Comparison of ENCODE assay signal across 8 cellular contexts in the genomic region with DNA sequence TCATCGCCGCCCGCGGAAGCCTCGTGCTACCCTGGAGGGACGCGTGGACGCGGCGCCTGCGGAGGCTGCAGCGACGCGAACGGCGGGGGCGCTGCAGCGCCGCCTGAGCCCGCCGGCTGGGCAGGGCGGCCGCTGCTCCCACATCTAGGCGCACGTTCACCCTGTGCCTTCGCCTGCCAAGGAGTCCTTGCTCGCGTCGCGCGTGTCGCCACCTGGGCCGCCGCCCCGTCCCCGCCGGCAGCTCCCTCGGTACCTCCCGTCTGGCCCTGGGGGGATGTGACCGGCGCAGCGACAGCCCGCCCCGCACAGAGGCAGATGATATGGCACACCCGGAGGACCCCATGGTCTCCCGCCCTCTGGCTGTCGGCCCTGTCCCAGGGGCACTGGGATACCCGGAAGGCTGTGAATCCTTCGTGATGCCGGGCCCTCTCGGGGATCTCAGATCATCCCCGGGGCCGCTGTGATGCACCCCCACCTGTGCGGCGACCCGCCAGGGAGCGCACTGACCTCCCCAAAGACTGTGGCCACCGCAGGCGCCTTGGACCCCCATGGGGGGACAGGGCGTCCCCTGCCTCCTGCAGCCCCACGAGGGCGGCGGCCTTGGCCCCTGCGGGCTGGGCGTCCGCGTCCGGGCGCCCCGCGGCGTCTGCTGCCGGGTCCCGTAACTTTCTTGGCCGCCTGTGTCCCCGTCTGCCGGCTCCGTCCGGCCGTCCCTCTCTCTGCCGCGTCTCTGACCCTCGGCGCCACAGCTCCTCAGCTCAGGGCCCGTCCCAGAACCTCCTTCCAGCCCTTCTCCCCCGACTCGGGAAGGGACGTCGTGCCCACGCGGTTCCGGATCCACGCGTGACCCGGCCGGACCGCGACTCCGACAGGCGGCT. TPM values are rescaled to one million over a fixed set of nuclear protein-coding genes. Genes with fewer than 3 reads are reported as not detected.
DNase-seq lines count a peak whose midpoint lies in the region; ATAC-seq and TF ChIP-seq lines count a peak whose summit lies in the region.

No MANE protein-coding gene starts in this region.

- H3K27me3 ChIP-seq in BJ (ENCODE audit: control insufficient read depth, insufficient read depth, low read length) (no peaks in the 10 kb centered on the region), mesendoderm (ENCODE audit: insufficient read depth, low read length, poor library complexity) (peaks cover 8% of the 10 kb centered on the region)
- H3K27me3 ChIP-seq in effector memory CD4-positive, alpha-beta T cell (replicated peaks; ENCODE audit: control insufficient read depth, insufficient read depth, low read length, poor library complexity, severe bottlenecking) = peaks cover 36% of the 10 kb centered on the region

- no CpG with 5 or more reads among the region's 100 CpGs for WGBS in mesendoderm (ENCODE audit: extremely low coverage, insufficient coverage, low lambda C conversion rate)

- peak overlapping the region; percentile 60 for H3K4ac ChIP-seq in mesendoderm (ENCODE audit: low read depth, low read length)

- H4K8ac ChIP-seq in mesendoderm (ENCODE audit: low read depth, low read length) = no peak overlapping the region

- H4K5ac ChIP-seq in mesendoderm (ENCODE audit: low read length) = no peak overlapping the region

- no peaks in the 10 kb centered on the region for H3K79me2 ChIP-seq in mesendoderm (ENCODE audit: control insufficient read depth, insufficient read depth, low read length)

- no peak overlapping the region for H2BK5ac ChIP-seq in mesendoderm (ENCODE audit: low read length)

- H3K9me3 ChIP-seq in effector memory CD4-positive, alpha-beta T cell (ENCODE audit: control insufficient read depth, low read length) = no peaks in the 10 kb centered on the region

- H2BK15ac ChIP-seq in mesendoderm (replicated peaks; ENCODE audit: low read depth) = no peak overlapping the region

- peak overlapping the region; percentile 89 for H3K9ac ChIP-seq in mesendoderm (ENCODE audit: low read length)

- DNase-seq in BJ (ENCODE audit: low read depth) (no peak), MV-4-11 (lab: John Stamatoyannopoulos, UW) (peak; percentile 37), mesendoderm (no peak), NCI-H524 treated with DMSO at 0.1 percent for 48 hours (lab: John Stamatoyannopoulos, UW) (no peak)
- peak; percentile 46 to 53 for DNase-seq in activated CD4-positive, alpha-beta T cell treated with anti-CD3 and anti-CD28 coated beads, Interleukin-2, amount 50 U/mL, for 4 hours
- peak; percentile 22 to 47 (median 38) for DNase-seq in effector memory CD4-positive, alpha-beta T cell
- DNase-seq in stimulated activated CD8-positive, alpha-beta memory T cell treated with anti-CD3 and anti-CD28 coated beads, Interleukin-7, amount 100 ng/mL, for 4 hours (ENCODE audit: low read depth in 2 of 2) = peak; percentile 26 to 58

- peak overlapping the region; percentile 96 for H3K4me2 ChIP-seq in mesendoderm (ENCODE audit: low read length)

- ATAC-seq in GM19395 (IDR thresholded peaks at IDR 0.05; ENCODE audit: unreplicated experiment) = peak; percentile 5

- H3K36me3 ChIP-seq in BJ (ENCODE audit: control insufficient read depth, insufficient read depth, low read length) (no peaks in the 10 kb centered on the region; the same call in 1 of the 2 replicates), mesendoderm (ENCODE audit: control insufficient read depth, insufficient read depth, low read length) (no peaks in the 10 kb centered on the region)
- no peaks in the 10 kb centered on the region for H3K36me3 ChIP-seq in effector memory CD4-positive, alpha-beta T cell (ENCODE audit: control insufficient read depth, insufficient read depth, low read length)

- H3K56ac ChIP-seq in mesendoderm (ENCODE audit: low read length) = peak overlapping the region; percentile 98

- H3K4me3 ChIP-seq in BJ (ENCODE audit: low read depth, low read length) = peak overlapping the region; percentile 82
- peak overlapping the region; percentile 74 for H3K4me3 ChIP-seq in effector memory CD4-positive, alpha-beta T cell (ENCODE audit: insufficient read depth, low read depth, low read length, poor library complexity, severe bottlenecking)
- peak overlapping the region; percentile 62 for H3K4me3 ChIP-seq in mesendoderm (ENCODE audit: low read length)

- H2BK120ac ChIP-seq in mesendoderm (ENCODE audit: low read depth, low read length) = no peak overlapping the region

- no peak overlapping the region for H3K23ac ChIP-seq in mesendoderm (ENCODE audit: low read length)

- TF ChIP-seq CTCF in BJ (IDR thresholded peaks at IDR 0.05; ENCODE audit: insufficient read depth, low read depth, low read length) = 0 out of 2 replicates have a peak, but pooled peaks have one; percentile 15

- H3K4me1 ChIP-seq in effector memory CD4-positive, alpha-beta T cell (ENCODE audit: control insufficient read depth, insufficient read depth, low read length, poor library complexity, severe bottlenecking) = peaks cover 31% of the 10 kb centered on the region
- H3K4me1 ChIP-seq in mesendoderm (ENCODE audit: control insufficient read depth, low read depth, low read length) = no peaks in the 10 kb centered on the region

- CTCF ChIA-PET in BJ (lab: Yijun Ruan, JAX) = interaction anchor here (0.6 to 1.6 kb wide), 4 partner anchors 15 to 395 kb away, joined by 3 to 9 read pairs (median 4); partner anchors contain the start of gene ABCA3

- no peak overlapping the region for H2AK5ac ChIP-seq in mesendoderm (ENCODE audit: low read length)

- H3K18ac ChIP-seq in mesendoderm (ENCODE audit: low read length) = peak overlapping the region; percentile 65

- peak overlapping the region; percentile 11 for H3K27ac ChIP-seq in effector memory CD4-positive, alpha-beta T cell (ENCODE audit: insufficient read depth, low read length, poor library complexity, severe bottlenecking)
- no peak overlapping the region for H3K27ac ChIP-seq in mesendoderm (ENCODE audit: low read depth, low read length)

- no peaks in the 10 kb centered on the region for H3K79me1 ChIP-seq in mesendoderm (ENCODE audit: low read length)

- POLR2A ChIA-PET in BJ (lab: Charles Lee) = interaction anchor here (0.5 kb wide), 1 partner anchor 171 kb away, joined by 3 read pairs; no protein-coding TSS in a partner anchor

RNA-seq across cellular contexts. Expression of gene TBC1D24, which starts 0.7 kb away (rescaled TPM):
- polyA plus RNA-seq in BJ (2011; rRNA removed) = 6.0 and 9.2 TPM in 2 replicates
- 12.1 and 12.5 TPM in 2 replicates for polyA minus RNA-seq in BJ (2011; rRNA and poly(A)+ RNA removed)
- polyA plus RNA-seq in mesendoderm (2013, experiment 1 of 2) = 4.3 TPM
- 4.4 TPM for polyA plus RNA-seq in mesendoderm (2013, experiment 2 of 2)

RNA-seq across cellular contexts. Expression of gene NTN3, which starts 3.1 kb away (rescaled TPM):
- polyA plus RNA-seq in BJ (2011; rRNA removed) = 0.09 and 0.12 TPM in 2 replicates
- polyA minus RNA-seq in BJ (2011; rRNA and poly(A)+ RNA removed) = 0.24 TPM in 1 of 2 replicates, not detected in the other
- not detected for polyA plus RNA-seq in mesendoderm (2013, experiment 1 of 2)
- polyA plus RNA-seq in mesendoderm (2013, experiment 2 of 2) = not detected

RNA-seq across cellular contexts. Expression of gene TEDC2, which starts 14.3 kb away (rescaled TPM):
- 2.2 and 3.7 TPM in 2 replicates for polyA plus RNA-seq in BJ (2011; rRNA removed)
- polyA minus RNA-seq in BJ (2011; rRNA and poly(A)+ RNA removed) = 2.2 and 2.7 TPM in 2 replicates
- 25.6 TPM for polyA plus RNA-seq in mesendoderm (2013, experiment 1 of 2)
- 26.2 TPM for polyA plus RNA-seq in mesendoderm (2013, experiment 2 of 2)

RNA-seq across cellular contexts. Expression of gene ATP6V0C, which starts 39.5 kb away (rescaled TPM):
- 15.4 and 32.9 TPM in 2 replicates for polyA plus RNA-seq in BJ (2011; rRNA removed)
- 15.9 and 57.4 TPM in 2 replicates for polyA minus RNA-seq in BJ (2011; rRNA and poly(A)+ RNA removed)
- polyA plus RNA-seq in mesendoderm (2013, experiment 1 of 2) = 279 TPM
- 280 TPM for polyA plus RNA-seq in mesendoderm (2013, experiment 2 of 2)

RNA-seq across cellular contexts. Expression of gene CCNF, which starts 45.0 kb away (rescaled TPM):
- 4.5 and 7.1 TPM in 2 replicates for polyA plus RNA-seq in BJ (2011; rRNA removed)
- polyA minus RNA-seq in BJ (2011; rRNA and poly(A)+ RNA removed) = 19.1 and 21.0 TPM in 2 replicates
- 19.4 TPM for polyA plus RNA-seq in mesendoderm (2013, experiment 1 of 2)
- polyA plus RNA-seq in mesendoderm (2013, experiment 2 of 2) = 19.6 TPM

Comparison
In these comparisons a context has a peak if more than half of its experiments do, and no peak if none do; other contexts are left out.
1. DNase-seq: peak in MV-4-11 (single experiment), activated CD4-positive, alpha-beta T cell treated with anti-CD3 and anti-CD28 coated beads, Interleukin-2, amount 50 U/mL, for 4 hours (2 of 2), effector memory CD4-positive, alpha-beta T cell (3 of 3) and stimulated activated CD8-positive, alpha-beta memory T cell treated with anti-CD3 and anti-CD28 coated beads, Interleukin-7, amount 100 ng/mL, for 4 hours (2 of 2); none in BJ (single experiment), mesendoderm (single experiment) and NCI-H524 treated with DMSO at 0.1 percent for 48 hours (single experiment).
2. Peak in every context shown above with its lines, with median percentiles within 50 percentile points of each other: H3K4me3 ChIP-seq.